Comparison of ENCODE assay signal across 32 cellular contexts in the genomic region with DNA sequence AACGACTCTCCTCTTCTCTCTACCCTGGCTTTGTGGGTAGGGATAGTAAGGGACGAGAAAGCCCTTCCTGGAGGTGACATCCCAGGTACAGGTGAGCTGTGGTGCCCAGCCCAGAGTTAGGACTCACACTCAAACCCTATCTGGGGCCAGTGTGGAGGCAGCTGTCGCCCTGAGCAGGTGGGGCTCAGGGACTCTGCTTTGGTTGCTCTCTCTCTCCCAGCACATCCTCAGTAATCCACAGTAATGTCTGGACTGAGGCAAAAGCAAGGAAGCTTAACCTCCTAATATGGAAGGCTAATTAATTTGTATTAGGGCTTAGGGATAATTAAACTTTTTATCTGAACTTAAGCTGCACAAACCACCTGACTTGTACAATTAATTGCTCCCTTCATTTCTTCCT.
"Had no signal": no experiment of that assay in that cellular context is flagged by ENCODE, and none has a peak within 500 bp of the region (broad histone marks: within the 10 kb centered on the region; RNA-seq: fewer than 3 reads in every experiment).

No MANE protein-coding gene starts in this region.

- DNase-seq: activated CD4-positive, alpha-beta memory T cell treated with anti-CD3 and anti-CD28 coated beads for 36 hours; activated CD4-positive, alpha-beta T cell treated with anti-CD3 and anti-CD28 coated beads for 1 hour; activated CD4-positive, alpha-beta T cell treated with anti-CD3 and anti-CD28 coated beads for 48 hours; activated CD8-positive, alpha-beta memory T cell treated with anti-CD3 and anti-CD28 coated beads, Interleukin-2, amount 10 ng/mL, durations not matched to agents 7 days and 5 days; activated CD8-positive, alpha-beta memory T cell treated with anti-CD3 and anti-CD28 coated beads, Interleukin-2, amount 50 U/mL, for 4 hours; activated CD8-positive, alpha-beta T cell treated with anti-CD3 and anti-CD28 coated beads, Interleukin-2, amount 10 ng/mL, durations not matched to agents 7 days and 5 days; activated effector memory CD4-positive, alpha-beta T cell treated with anti-CD3 and anti-CD28 coated beads, Interleukin-2, amount 50 U/mL, for 16 hours; activated naive CD4-positive, alpha-beta T cell treated with anti-CD3 and anti-CD28 coated beads for 36 hours; activated naive CD8-positive, alpha-beta T cell treated with anti-CD3 and anti-CD28 coated beads for 36 hours; activated naive CD8-positive, alpha-beta T cell treated with anti-CD3 and anti-CD28 coated beads, Interleukin-2, amount 50 U/mL, for 24 hours; activated T-cell treated with anti-CD3 and anti-CD28 coated beads, Interleukin-2, amount 50 U/mL, for 1 hour; activated T-cell treated with anti-CD3 and anti-CD28 coated beads, Interleukin-2, amount 50 U/mL, for 48 hours; adrenal gland; amygdala; aorta; body of pancreas; caudate nucleus; cortex of kidney; dermis blood vessel endothelial cell; effector CD4-positive, alpha-beta T cell; effector memory CD8-positive, alpha-beta T cell; erythroblast; foreskin keratinocyte; gastrocnemius medialis; glutamatergic neuron; heart left ventricle; T-helper 2 cell had no signal

- H3K27ac ChIP-seq: adrenal gland, body of pancreas, esophagus muscularis mucosa, foreskin keratinocyte, gastrocnemius medialis, heart left ventricle had no signal

- H3K4me1 Mint-ChIP-seq: activated CD8-positive, alpha-beta memory T cell treated with anti-CD3 and anti-CD28 coated beads, Interleukin-2, amount 10 ng/mL, durations not matched to agents 7 days and 5 days; activated naive CD4-positive, alpha-beta T cell treated with anti-CD3 and anti-CD28 coated beads, Interleukin-2, amount 50 U/mL, for 24 hours; activated naive CD8-positive, alpha-beta T cell treated with anti-CD3 and anti-CD28 coated beads for 36 hours; activated naive CD8-positive, alpha-beta T cell treated with anti-CD3 and anti-CD28 coated beads, Interleukin-2, amount 50 U/mL, for 24 hours had no signal

- H3K4me3 Mint-ChIP-seq: activated CD4-positive, alpha-beta memory T cell treated with anti-CD3 and anti-CD28 coated beads for 36 hours; activated CD8-positive, alpha-beta memory T cell treated with anti-CD3 and anti-CD28 coated beads, Interleukin-2, amount 10 ng/mL, durations not matched to agents 7 days and 5 days; activated CD8-positive, alpha-beta T cell treated with anti-CD3 and anti-CD28 coated beads, Interleukin-2, amount 10 ng/mL, durations not matched to agents 7 days and 5 days; activated naive CD4-positive, alpha-beta T cell treated with anti-CD3 and anti-CD28 coated beads for 36 hours; activated naive CD4-positive, alpha-beta T cell treated with anti-CD3 and anti-CD28 coated beads, Interleukin-2, amount 50 U/mL, for 24 hours; activated naive CD8-positive, alpha-beta T cell treated with anti-CD3 and anti-CD28 coated beads for 36 hours; activated naive CD8-positive, alpha-beta T cell treated with anti-CD3 and anti-CD28 coated beads, Interleukin-2, amount 50 U/mL, for 24 hours; activated T-helper 1 cell treated with anti-CD3 and anti-CD28 coated beads, Interleukin-12 subunit alpha, Interleukin-12 subunit beta, Interleukin-2, Interleukin-4 antibody, amounts not matched to agents 30 ng/mL and 10 ng/mL and 1 ng/mL, durations not matched to agents 14 hours and 24 hours and 36 hours; effector memory CD8-positive, alpha-beta T cell; WTC11 had no signal

- H3K4me3 ChIP-seq: adrenal gland, body of pancreas, esophagus muscularis mucosa, gastrocnemius medialis, heart left ventricle had no signal

- H3K36me3 ChIP-seq: adrenal gland, esophagus muscularis mucosa, gastrocnemius medialis, heart left ventricle had no signal

- H3K9me3 Mint-ChIP-seq: activated CD4-positive, alpha-beta memory T cell treated with anti-CD3 and anti-CD28 coated beads for 36 hours; activated naive CD4-positive, alpha-beta T cell treated with anti-CD3 and anti-CD28 coated beads for 36 hours; activated naive CD4-positive, alpha-beta T cell treated with anti-CD3 and anti-CD28 coated beads, Interleukin-2, amount 50 U/mL, for 24 hours; activated naive CD8-positive, alpha-beta T cell treated with anti-CD3 and anti-CD28 coated beads for 36 hours; activated naive CD8-positive, alpha-beta T cell treated with anti-CD3 and anti-CD28 coated beads, Interleukin-2, amount 50 U/mL, for 24 hours; activated T-helper 1 cell treated with anti-CD3 and anti-CD28 coated beads, Interleukin-12 subunit alpha, Interleukin-12 subunit beta, Interleukin-2, Interleukin-4 antibody, amounts not matched to agents 30 ng/mL and 10 ng/mL and 1 ng/mL, durations not matched to agents 14 hours and 24 hours and 36 hours; activated T-helper 2 cell treated with anti-CD3 and anti-CD28 coated beads, Interferon-gamma antibody, Interleukin-2, Interleukin-4, amounts not matched to agents 10 μg/mL and 5 μg/mL and 100 μg/mL, durations not matched to agents 14 hours and 24 hours and 36 hours; effector memory CD8-positive, alpha-beta T cell; WTC11 had no signal

- H3K36me3 Mint-ChIP-seq: activated CD4-positive, alpha-beta memory T cell treated with anti-CD3 and anti-CD28 coated beads for 36 hours; activated CD8-positive, alpha-beta memory T cell treated with anti-CD3 and anti-CD28 coated beads, Interleukin-2, amount 10 ng/mL, durations not matched to agents 7 days and 5 days; activated naive CD4-positive, alpha-beta T cell treated with anti-CD3 and anti-CD28 coated beads, Interleukin-2, amount 50 U/mL, for 24 hours; activated naive CD8-positive, alpha-beta T cell treated with anti-CD3 and anti-CD28 coated beads for 36 hours; WTC11 had no signal

- H3K27ac Mint-ChIP-seq: activated CD4-positive, alpha-beta memory T cell treated with anti-CD3 and anti-CD28 coated beads for 36 hours; activated CD8-positive, alpha-beta memory T cell treated with anti-CD3 and anti-CD28 coated beads, Interleukin-2, amount 10 ng/mL, durations not matched to agents 7 days and 5 days; activated CD8-positive, alpha-beta T cell treated with anti-CD3 and anti-CD28 coated beads, Interleukin-2, amount 10 ng/mL, durations not matched to agents 7 days and 5 days; activated naive CD4-positive, alpha-beta T cell treated with anti-CD3 and anti-CD28 coated beads for 36 hours; activated naive CD4-positive, alpha-beta T cell treated with anti-CD3 and anti-CD28 coated beads, Interleukin-2, amount 50 U/mL, for 24 hours; activated naive CD8-positive, alpha-beta T cell treated with anti-CD3 and anti-CD28 coated beads for 36 hours; activated naive CD8-positive, alpha-beta T cell treated with anti-CD3 and anti-CD28 coated beads, Interleukin-2, amount 50 U/mL, for 24 hours; activated T-helper 1 cell treated with anti-CD3 and anti-CD28 coated beads, Interleukin-12 subunit alpha, Interleukin-12 subunit beta, Interleukin-2, Interleukin-4 antibody, amounts not matched to agents 30 ng/mL and 10 ng/mL and 1 ng/mL, durations not matched to agents 14 hours and 24 hours and 36 hours; activated T-helper 2 cell treated with anti-CD3 and anti-CD28 coated beads, Interferon-gamma antibody, Interleukin-2, Interleukin-4, amounts not matched to agents 10 μg/mL and 5 μg/mL and 100 μg/mL, durations not matched to agents 14 hours and 24 hours and 36 hours; effector memory CD8-positive, alpha-beta T cell; WTC11 had no signal

- H3K9me3 ChIP-seq: adrenal gland, body of pancreas, esophagus muscularis mucosa, gastrocnemius medialis, heart left ventricle had no signal

- H3K27me3 ChIP-seq: adrenal gland, body of pancreas, esophagus muscularis mucosa, gastrocnemius medialis, heart left ventricle had no signal

- ATAC-seq: activated CD8-positive, alpha-beta memory T cell treated with anti-CD3 and anti-CD28 coated beads, Interleukin-2, amount 10 ng/mL, durations not matched to agents 7 days and 5 days; activated CD8-positive, alpha-beta T cell treated with anti-CD3 and anti-CD28 coated beads, Interleukin-2, amount 10 ng/mL, durations not matched to agents 7 days and 5 days; activated naive CD8-positive, alpha-beta T cell treated with anti-CD3 and anti-CD28 coated beads, Interleukin-2, amount 50 U/mL, for 24 hours; body of pancreas; effector memory CD8-positive, alpha-beta T cell; gastrocnemius medialis; heart left ventricle; WTC11 had no signal
